ENCODE assay signal across 1 cellular context in genomic region chr6:130366011-130366963, GRCh38.
TF ChIP-seq lines count a peak whose summit lies in the region.

Gene TMEM200A, plus strand, starts transcription at chr6:130366017. Its CDS starts 74,406 bp downstream, at chr6:130440423.

TF ChIP-seq in H1, 55 proteins besides CTCF, POLR2A, EP300 and RAD21:
- TF ChIP-seq TCF12 (IDR thresholded peaks at IDR 0.05; ENCODE audit: low read depth, low read length) (no peak), CTBP2 (IDR thresholded peaks at IDR 0.05; ENCODE audit: borderline replicate concordance, insufficient read depth, insufficient read length, low read length) (peak; percentile 11), RXRA (IDR thresholded peaks at IDR 0.05; ENCODE audit: insufficient read depth, low read depth, low read length) (no peak), ASH2L (IDR thresholded peaks at IDR 0.05; ENCODE audit: low read length) (no peak), ATF3 (IDR thresholded peaks at IDR 0.05; ENCODE audit: insufficient read depth, low read depth, low read length) (no peak), YY1 (IDR thresholded peaks at IDR 0.05; ENCODE audit: low read depth, low read length) (0 out of 2 replicates have a peak, but pooled peaks have one; percentile 13), ATF2 (IDR thresholded peaks at IDR 0.05; ENCODE audit: low read length) (no peak), CBX5 (IDR thresholded peaks at IDR 0.05; ENCODE audit: low read depth, low read length) (no peak), TAF1 (IDR thresholded peaks at IDR 0.05; ENCODE audit: low read depth, low read length) (peak; percentile 60), PHF8 (conservative IDR thresholded peaks at IDR 0.05; ENCODE audit: low read depth, low read length) (peak; percentile 52), HDAC2 (IDR thresholded peaks at IDR 0.05; ENCODE audit: borderline replicate concordance in 1 of 2, low read depth in 2 of 2, low read length in 2 of 2) (0 out of 4 replicates have a peak, but pooled peaks of 1 of the 2 experiments have one; percentile 2), EGR1 (IDR thresholded peaks at IDR 0.05; ENCODE audit: borderline replicate concordance, low read depth, low read length) (peak; percentile 51; the same call in 1 of the 2 replicates), KDM4A (IDR thresholded peaks at IDR 0.05; ENCODE audit: low read depth, low read length, severe bottlenecking) (peak; percentile 58), RBBP5 (IDR thresholded peaks at IDR 0.05; ENCODE audit: borderline replicate concordance, low read depth, low read length) (peak; percentile 41; the same call in 1 of the 2 replicates), TBP (IDR thresholded peaks at IDR 0.05; ENCODE audit: low read depth, low read length) (0 out of 2 replicates have a peak, but pooled peaks have one; percentile 4)
